In the genomic region with DNA sequence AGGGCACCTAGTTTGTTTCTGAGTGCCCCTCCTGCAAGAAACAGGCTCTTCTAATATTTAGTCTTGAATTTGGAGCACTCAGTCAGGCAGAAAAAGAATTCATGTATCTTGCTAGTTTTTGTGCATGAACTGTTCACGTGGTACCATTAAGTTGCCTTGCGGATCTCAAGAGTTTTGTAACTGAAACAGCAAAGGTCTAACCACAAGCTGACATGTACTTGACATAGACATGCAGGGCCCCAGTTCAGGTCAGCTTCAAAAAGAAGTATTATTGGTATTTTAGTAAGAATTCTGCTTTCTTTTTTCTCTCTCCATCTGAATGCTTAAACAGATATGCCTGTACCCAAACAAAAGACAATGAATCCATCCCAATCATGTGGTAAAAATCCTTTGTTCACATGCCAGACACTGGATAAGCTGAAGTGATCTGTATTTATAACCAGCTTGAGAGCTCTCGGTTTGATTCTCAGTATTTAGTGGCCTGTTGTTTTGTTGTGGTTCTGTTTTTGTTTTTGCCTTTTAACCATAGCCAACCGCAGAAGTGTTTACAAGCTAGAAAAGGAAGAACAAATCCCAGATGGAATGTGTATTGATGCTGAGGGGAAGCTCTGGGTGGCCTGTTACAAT, we compare ENCODE assay signal across 13 cellular contexts. TPM values are rescaled to one million over a fixed set of nuclear protein-coding genes. Genes with fewer than 3 reads are reported as not detected.
DNase-seq lines count a peak whose midpoint lies in the region; ATAC-seq and TF ChIP-seq lines count a peak whose summit lies in the region.
"Had no signal": no experiment of that assay in that cellular context is flagged by ENCODE, and none has a peak within 500 bp of the region (broad histone marks: within the 10 kb centered on the region; RNA-seq: fewer than 3 reads in every experiment).

No MANE protein-coding gene starts in this region.

- peaks cover 4% of the 10 kb centered on the region for H3K27me3 Mint-ChIP-seq in GM23338 (ENCODE audit: insufficient read depth, low read depth, poor library complexity)
- H3K27me3 Mint-ChIP-seq in activated CD4-positive, alpha-beta T cell treated with anti-CD3 and anti-CD28 coated beads, Interleukin-2, amount 10 ng/mL, durations not matched to agents 7 days and 5 days, result no peaks in the 10 kb centered on the region

- H4K20me1 ChIP-seq in GM23338 (replicated peaks; ENCODE audit: insufficient read depth), result no peaks in the 10 kb centered on the region

- DNase-seq in COLO829 (ENCODE audit: low spot score) (peak; percentile 33), GM23338 (ENCODE audit: low spot score) (peak; percentile 30), RPMI7951 (ENCODE audit: low read depth) (peak; percentile 38), foreskin melanocyte (peak; percentile 26), HK-2 (ENCODE audit: unreplicated experiment) (no peak)
- no peak for DNase-seq in stimulated activated CD4-positive, alpha-beta T cell treated with anti-CD3 and anti-CD28 coated beads, Interleukin-2, amount 100 ng/mL, for 48 hours
- no peak for DNase-seq in activated CD4-positive, alpha-beta T cell treated with anti-CD3 and anti-CD28 coated beads, Interleukin-2, amount 10 ng/mL, durations not matched to agents 7 days and 5 days
- DNase-seq: GOT3, kidney, NCI-H1092 treated with DMSO at 0.1 percent for 48 hours, T1000 had no signal

- POLR2A ChIA-PET in activated CD4-positive, alpha-beta T cell treated with anti-CD3 and anti-CD28 coated beads, Interleukin-2, amount 10 ng/mL, durations not matched to agents 7 days and 5 days (lab: Charles Lee), result no interaction called here

- no peaks in the 10 kb centered on the region for H3F3A ChIP-seq in GM23338 (replicated peaks; ENCODE audit: low read depth)

- no peaks in the 10 kb centered on the region for H3K9me3 Mint-ChIP-seq in GM23338
- H3K9me3 Mint-ChIP-seq in activated CD4-positive, alpha-beta T cell treated with anti-CD3 and anti-CD28 coated beads, Interleukin-2, amount 10 ng/mL, durations not matched to agents 7 days and 5 days, result no peaks in the 10 kb centered on the region

- no peaks in the 10 kb centered on the region for H3K79me2 ChIP-seq in GM23338 (replicated peaks; ENCODE audit: insufficient read depth)

- H3K4me3 ChIP-seq in GM23338, result no peak overlapping the region
- H3K4me3 ChIP-seq: thoracic aorta had no signal

- 0 out of 2 replicates have a peak, but pooled peaks cover 2% of the 10 kb centered on the region for H3K36me3 ChIP-seq in GM23338 (ENCODE audit: insufficient read depth)
- H3K36me3 ChIP-seq: thoracic aorta had no signal

- CTCF ChIA-PET in activated CD4-positive, alpha-beta T cell treated with anti-CD3 and anti-CD28 coated beads, Interleukin-2, amount 10 ng/mL, durations not matched to agents 7 days and 5 days (lab: Charles Lee), result interaction anchor here (1.3 kb wide), 1 partner anchor 188 kb away, joined by 3 read pairs; no protein-coding TSS in a partner anchor

- peak overlapping the region; percentile 28; the same call in 1 of the 2 replicates for H3K27ac ChIP-seq in GM23338 (ENCODE audit: low read depth)
- H3K27ac ChIP-seq: thoracic aorta had no signal

- no peaks in the 10 kb centered on the region for H3K9me2 ChIP-seq in GM23338 (ENCODE audit: insufficient read depth)

- peak; percentile 41; the same call in 1 of the 3 replicates for ATAC-seq in GM23338
- no peak for ATAC-seq in HG03460 (IDR thresholded peaks at IDR 0.05; ENCODE audit: unreplicated experiment)

- H3K4me1 Mint-ChIP-seq in GM23338, result peaks cover 20% of the 10 kb centered on the region
- H3K4me1 Mint-ChIP-seq in activated CD4-positive, alpha-beta T cell treated with anti-CD3 and anti-CD28 coated beads, Interleukin-2, amount 10 ng/mL, durations not matched to agents 7 days and 5 days, result peaks cover 9% of the 10 kb centered on the region

- 0 out of 2 replicates have a peak overlapping the region, but pooled peaks have one; percentile 26 for H3K27ac Mint-ChIP-seq in GM23338
- H3K27ac Mint-ChIP-seq in activated CD4-positive, alpha-beta T cell treated with anti-CD3 and anti-CD28 coated beads, Interleukin-2, amount 10 ng/mL, durations not matched to agents 7 days and 5 days, result no peak overlapping the region

- H3K4me3 Mint-ChIP-seq in GM23338, result no peak overlapping the region
- H3K4me3 Mint-ChIP-seq in activated CD4-positive, alpha-beta T cell treated with anti-CD3 and anti-CD28 coated beads, Interleukin-2, amount 10 ng/mL, durations not matched to agents 7 days and 5 days, result no peak overlapping the region

- H3K4me1 ChIP-seq in GM23338 (ENCODE audit: insufficient read depth), result peaks cover 15% of the 10 kb centered on the region; the same call in 1 of the 2 replicates

- H2AFZ ChIP-seq in GM23338, result no peak overlapping the region

- H3K36me3 Mint-ChIP-seq in GM23338 (ENCODE audit: low read depth), result no peaks in the 10 kb centered on the region
- H3K36me3 Mint-ChIP-seq in activated CD4-positive, alpha-beta T cell treated with anti-CD3 and anti-CD28 coated beads, Interleukin-2, amount 10 ng/mL, durations not matched to agents 7 days and 5 days (ENCODE audit: low read depth), result no peaks in the 10 kb centered on the region

- no peaks in the 10 kb centered on the region for H3K27me3 ChIP-seq in GM23338 (ENCODE audit: insufficient read depth)

- no peak overlapping the region for H3K4me2 ChIP-seq in GM23338

- no peak for TF ChIP-seq CTCF in GM23338 (conservative IDR thresholded peaks at IDR 0.05; ENCODE audit: low read depth in 2 of 2)

TF ChIP-seq in GM23338, 12 proteins besides CTCF, POLR2A, EP300 and RAD21 (continues in another document):
- TF ChIP-seq CREB1 (CRISPR knock-in tag; IDR thresholded peaks at IDR 0.05; ENCODE audit: low read depth) (no peak), ZNF331 (CRISPR knock-in tag; IDR thresholded peaks at IDR 0.05; ENCODE audit: low read depth) (no peak), JUNB (IDR thresholded peaks at IDR 0.05; ENCODE audit: unreplicated experiment) (no peak), POLR2AphosphoS5 (IDR thresholded peaks at IDR 0.05; ENCODE audit: low read depth) (no peak), EZH2 (IDR thresholded peaks at IDR 0.05; ENCODE audit: low read depth, unreplicated experiment) (no peak), STAT1 (IDR thresholded peaks at IDR 0.05; ENCODE audit: unreplicated experiment) (no peak)
- TF ChIP-seq, protein P1, sequence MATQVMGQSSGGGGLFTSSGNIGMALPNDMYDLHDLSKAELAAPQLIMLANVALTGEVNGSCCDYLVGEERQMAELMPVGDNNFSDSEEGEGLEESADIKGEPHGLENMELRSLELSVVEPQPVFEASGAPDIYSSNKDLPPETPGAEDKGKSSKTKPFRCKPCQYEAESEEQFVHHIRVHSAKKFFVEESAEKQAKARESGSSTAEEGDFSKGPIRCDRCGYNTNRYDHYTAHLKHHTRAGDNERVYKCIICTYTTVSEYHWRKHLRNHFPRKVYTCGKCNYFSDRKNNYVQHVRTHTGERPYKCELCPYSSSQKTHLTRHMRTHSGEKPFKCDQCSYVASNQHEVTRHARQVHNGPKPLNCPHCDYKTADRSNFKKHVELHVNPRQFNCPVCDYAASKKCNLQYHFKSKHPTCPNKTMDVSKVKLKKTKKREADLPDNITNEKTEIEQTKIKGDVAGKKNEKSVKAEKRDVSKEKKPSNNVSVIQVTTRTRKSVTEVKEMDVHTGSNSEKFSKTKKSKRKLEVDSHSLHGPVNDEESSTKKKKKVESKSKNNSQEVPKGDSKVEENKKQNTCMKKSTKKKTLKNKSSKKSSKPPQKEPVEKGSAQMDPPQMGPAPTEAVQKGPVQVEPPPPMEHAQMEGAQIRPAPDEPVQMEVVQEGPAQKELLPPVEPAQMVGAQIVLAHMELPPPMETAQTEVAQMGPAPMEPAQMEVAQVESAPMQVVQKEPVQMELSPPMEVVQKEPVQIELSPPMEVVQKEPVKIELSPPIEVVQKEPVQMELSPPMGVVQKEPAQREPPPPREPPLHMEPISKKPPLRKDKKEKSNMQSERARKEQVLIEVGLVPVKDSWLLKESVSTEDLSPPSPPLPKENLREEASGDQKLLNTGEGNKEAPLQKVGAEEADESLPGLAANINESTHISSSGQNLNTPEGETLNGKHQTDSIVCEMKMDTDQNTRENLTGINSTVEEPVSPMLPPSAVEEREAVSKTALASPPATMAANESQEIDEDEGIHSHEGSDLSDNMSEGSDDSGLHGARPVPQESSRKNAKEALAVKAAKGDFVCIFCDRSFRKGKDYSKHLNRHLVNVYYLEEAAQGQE (IDR thresholded peaks at IDR 0.05; ENCODE audit: unreplicated experiment), result no peak

RNA-seq across cellular contexts. Expression of a gene that starts 13.0 kb away (rescaled TPM):
- 0.47 and 6.7 TPM in 2 replicates for total RNA-seq in GM23338 (2014; rRNA removed; shearing (Covaris generic))
- polyA plus RNA-seq in GM23338 (2016; fragmentation: Nextera tagmentation; extraction: Ambion mirVana), result 5.5 and 5.9 TPM in 2 replicates
- 0.10 TPM in 1 of 2 replicates, not detected in the other for total RNA-seq in RPMI7951 (2014; rRNA removed; shearing (Covaris generic))
- total RNA-seq in activated CD4-positive, alpha-beta T cell treated with anti-CD3 and anti-CD28 coated beads, Interleukin-2, amount 10 ng/mL, durations not matched to agents 7 days and 5 days, result not detected

RNA-seq across cellular contexts. Expression of a gene that starts 53.2 kb away (rescaled TPM):
- total RNA-seq in GM23338 (2014; rRNA removed; shearing (Covaris generic)), result 52.2 and 103 TPM in 2 replicates
- 238 and 247 TPM in 2 replicates for polyA plus RNA-seq in GM23338 (2016; fragmentation: Nextera tagmentation; extraction: Ambion mirVana)
- 172 and 213 TPM in 2 replicates for total RNA-seq in RPMI7951 (2014; rRNA removed; shearing (Covaris generic))
- total RNA-seq in activated CD4-positive, alpha-beta T cell treated with anti-CD3 and anti-CD28 coated beads, Interleukin-2, amount 10 ng/mL, durations not matched to agents 7 days and 5 days, result 100 to 1,000 TPM; 109 to 111 TPM

RNA-seq across cellular contexts. Expression of a gene that starts 53.8 kb away (rescaled TPM):
- 80.0 and 101 TPM in 2 replicates for total RNA-seq in GM23338 (2014; rRNA removed; shearing (Covaris generic))
- polyA plus RNA-seq in GM23338 (2016; fragmentation: Nextera tagmentation; extraction: Ambion mirVana), result 38.9 and 39.5 TPM in 2 replicates
- total RNA-seq in RPMI7951 (2014; rRNA removed; shearing (Covaris generic)), result 36.6 and 41.7 TPM in 2 replicates
- 10 to 100 TPM; 59.0 to 59.2 TPM for total RNA-seq in activated CD4-positive, alpha-beta T cell treated with anti-CD3 and anti-CD28 coated beads, Interleukin-2, amount 10 ng/mL, durations not matched to agents 7 days and 5 days

Comparison
In these comparisons a context has a peak if more than half of its experiments do, and no peak if none do; other contexts are left out.
1. DNase-seq: peak in COLO829 (single experiment), GM23338 (single experiment), RPMI7951 (single experiment) and foreskin melanocyte (single experiment); none in HK-2 (single experiment), stimulated activated CD4-positive, alpha-beta T cell treated with anti-CD3 and anti-CD28 coated beads, Interleukin-2, amount 100 ng/mL, for 48 hours (0 of 2) and activated CD4-positive, alpha-beta T cell treated with anti-CD3 and anti-CD28 coated beads, Interleukin-2, amount 10 ng/mL, durations not matched to agents 7 days and 5 days (single experiment).